ENCODE assay signal across 8 cellular contexts in genomic region chr5:84383816-84384603, GRCh38. TPM values are rescaled to one million over a fixed set of nuclear protein-coding genes. Genes with fewer than 3 reads are reported as not detected.
DNase-seq lines count a peak whose midpoint lies in the region.

No MANE protein-coding gene starts in this region.

- DNase-seq in DMS 273 (lab: John Stamatoyannopoulos, UW; ENCODE audit: unreplicated experiment) (peak; percentile 70), DMS 273 treated with DMSO at 0.1 percent for 48 hours (lab: John Stamatoyannopoulos, UW) (no peak), anterior cingulate cortex (lab: John Stamatoyannopoulos, UW) (peak in 45 of 58 donors; percentile 17 to 71 (median 52)), hepatic stellate cell (ENCODE audit: low spot score) (peak; percentile 34), renal cortical epithelial cell (ENCODE audit: low read depth) (peak; percentile 25), KG1 (lab: John Stamatoyannopoulos, UW) (no peak), DMS153 (lab: John Stamatoyannopoulos, UW) (no peak)
- DNase-seq in stimulated activated CD4-positive, alpha-beta T cell treated with anti-CD3 and anti-CD28 coated beads, Interleukin-4, amount 100 ng/mL, for 1 hour: no peak

RNA-seq across cellular contexts. Expression of gene EDIL3, which starts 0.7 kb away (rescaled TPM):
- total RNA-seq in renal cortical epithelial cell: 6.9 and 10.1 TPM in 2 replicates

Comparison
In these comparisons a context has a peak if more than half of its experiments do, and no peak if none do; other contexts are left out.
1. DNase-seq: peak in DMS 273 (single experiment), anterior cingulate cortex (45 of 58), hepatic stellate cell (single experiment) and renal cortical epithelial cell (single experiment); none in DMS 273 treated with DMSO at 0.1 percent for 48 hours (single experiment), stimulated activated CD4-positive, alpha-beta T cell treated with anti-CD3 and anti-CD28 coated beads, Interleukin-4, amount 100 ng/mL, for 1 hour (single experiment), KG1 (single experiment) and DMS153 (single experiment).